Comparison of ENCODE assay signal across 8 cellular contexts in genomic region chr22:37844904-37845334, GRCh38. TPM values are rescaled to one million over a fixed set of nuclear protein-coding genes. Genes with fewer than 3 reads are reported as not detected.
A peak's percentile ranks its signal among the peaks of the same experiment; 100 is the strongest.
DNase-seq lines count a peak whose midpoint lies in the region; ATAC-seq lines count a peak whose summit lies in the region.

No MANE protein-coding gene starts in this region.

- WGBS in esophagus, 2 donors, result 80 to 92% methylated on average over 6 of the region's 6 CpGs

- H3K27me3 ChIP-seq in SJCRH30 (no peaks in the 10 kb centered on the region), esophagus (ENCODE audit: control insufficient read depth in 1 of 2, insufficient read depth in 2 of 2, low read length in 2 of 2) (no peaks in the 10 kb centered on the region), rectal smooth muscle tissue (ENCODE audit: control insufficient read depth, insufficient read depth, low read length) (no peaks in the 10 kb centered on the region)

- H3K36me3 ChIP-seq in ES-I3 (ENCODE audit: insufficient read depth, low read length), result no peaks in the 10 kb centered on the region
- H3K36me3 ChIP-seq in SJCRH30, result peaks cover 4% of the 10 kb centered on the region; the same call in 1 of the 2 replicates
- peaks cover 0 to under 1% of the 10 kb centered on the region in 2 donors for H3K36me3 ChIP-seq in esophagus (ENCODE audit: control insufficient read depth in 2 of 2, insufficient read depth in 2 of 2, low read length in 1 of 2)
- H3K36me3 ChIP-seq in rectal smooth muscle tissue (ENCODE audit: control insufficient read depth, insufficient read depth, low read length), result peaks cover under 1% of the 10 kb centered on the region

- no peak for ATAC-seq in activated CD4-positive, CD25-positive, alpha-beta regulatory T cell treated with anti-CD3 and anti-CD28 coated beads, Interleukin-2, amount 50 U/mL, for 24 hours

- peak overlapping the region; percentile 72 for H3K4me3 ChIP-seq in SJCRH30
- peak overlapping the region in 1 of 2 donors; percentile 75 for H3K4me3 ChIP-seq in esophagus (ENCODE audit: low read depth in 1 of 2, low read length in 2 of 2)
- peak overlapping the region; percentile 87 for H3K4me3 ChIP-seq in rectal smooth muscle tissue (ENCODE audit: low read length)

- H3K4me1 ChIP-seq in ES-I3 (ENCODE audit: insufficient read depth, low read length) (no peaks in the 10 kb centered on the region), SJCRH30 (no peaks in the 10 kb centered on the region), esophagus (ENCODE audit: control insufficient read depth in 2 of 2, insufficient read depth in 2 of 2, low read length in 1 of 2) (peaks cover 0 to 5% of the 10 kb centered on the region in 2 donors), rectal smooth muscle tissue (ENCODE audit: control insufficient read depth, insufficient read depth, low read length) (peaks cover 9% of the 10 kb centered on the region)

- H3K9ac ChIP-seq in ES-I3 (ENCODE audit: low read depth, low read length), result peak overlapping the region; percentile 69; the same call in 1 of the 2 replicates
- no peak overlapping the region for H3K9ac ChIP-seq in rectal smooth muscle tissue (ENCODE audit: low read length)

- H3K9me3 ChIP-seq in ES-I3 (ENCODE audit: control insufficient read depth, insufficient read depth, low read length) (peaks cover 4% of the 10 kb centered on the region; the same call in 1 of the 2 replicates), SJCRH30 (replicated peaks) (no peaks in the 10 kb centered on the region), esophagus (ENCODE audit: control insufficient read depth in 2 of 2, insufficient read depth in 1 of 2, low read depth in 1 of 2, low read length in 1 of 2) (no peaks in the 10 kb centered on the region)

- no peak overlapping the region for H3K27ac ChIP-seq in SJCRH30
- peak overlapping the region; percentile 74 to 80 for H3K27ac ChIP-seq in esophagus (ENCODE audit: low read depth in 2 of 2, low read length in 1 of 2)
- H3K27ac ChIP-seq in rectal smooth muscle tissue (ENCODE audit: low read depth, low read length), result peak overlapping the region; percentile 88

- DNase-seq in SJCRH30, result no peak
- DNase-seq in iPS-NIHi11 (ENCODE audit: low spot score), result no peak
- no peak for DNase-seq in H4 (ENCODE audit: low spot score)
- no peak for DNase-seq in NCI-H128 (lab: John Stamatoyannopoulos, UW; ENCODE audit: unreplicated experiment)

RNA-seq across cellular contexts. Expression of gene ANKRD54, which starts 0.8 kb away (rescaled TPM):
- 17.1 and 18.2 TPM in 2 replicates for total RNA-seq in SJCRH30 (2014; rRNA removed; shearing (Covaris generic))
- 10 to 100 TPM; 15.2 to 18.7 TPM for polyA plus RNA-seq in esophagus
- 18.3 and 19.5 TPM in 2 replicates for total RNA-seq in H4 (2014; rRNA removed; shearing (Covaris generic))

RNA-seq across cellular contexts. Expression of gene EIF3L, which starts 4.3 kb away (rescaled TPM):
- total RNA-seq in SJCRH30 (2014; rRNA removed; shearing (Covaris generic)), result 647 and 707 TPM in 2 replicates
- polyA plus RNA-seq in esophagus, result 100 to 1,000 TPM; 113 to 265 TPM
- 478 and 514 TPM in 2 replicates for total RNA-seq in H4 (2014; rRNA removed; shearing (Covaris generic))

RNA-seq across cellular contexts. Expression of gene GALR3, which starts 21.7 kb away (rescaled TPM):
- not detected in 2 replicates for total RNA-seq in SJCRH30 (2014; rRNA removed; shearing (Covaris generic))
- under 1 TPM in 1 of 2 donors, not detected in 1; 0.02 TPM for polyA plus RNA-seq in esophagus
- total RNA-seq in H4 (2014; rRNA removed; shearing (Covaris generic)), result not detected in 2 replicates

RNA-seq across cellular contexts. Expression of gene GCAT, which starts 37.2 kb away (rescaled TPM):
- 14.2 and 15.0 TPM in 2 replicates for total RNA-seq in SJCRH30 (2014; rRNA removed; shearing (Covaris generic))
- polyA plus RNA-seq in esophagus, result 10 to 100 TPM; 20.1 to 31.8 TPM
- 11.5 and 14.3 TPM in 2 replicates for total RNA-seq in H4 (2014; rRNA removed; shearing (Covaris generic))
